ENCODE assay signal across 1 cellular context in genomic region chr20:888057-888456, GRCh38.
TF ChIP-seq lines count a peak whose summit lies in the region.

No MANE protein-coding gene starts in this region.

TF ChIP-seq in H1, 55 proteins besides CTCF, POLR2A, EP300 and RAD21 (continued from another document):
- TF ChIP-seq EGR1 (IDR thresholded peaks at IDR 0.05; ENCODE audit: borderline replicate concordance, low read depth, low read length): no peak
- no peak for TF ChIP-seq SIX5 (IDR thresholded peaks at IDR 0.05; ENCODE audit: low read depth, low read length)
- no peak for TF ChIP-seq RNF2 (IDR thresholded peaks at IDR 0.05; ENCODE audit: borderline replicate concordance, low read depth, low read length, missing control alignments, poor library complexity, severe bottlenecking)
- no peak for TF ChIP-seq BACH1 (IDR thresholded peaks at IDR 0.05; ENCODE audit: low read length)
- TF ChIP-seq CBX8 (IDR thresholded peaks at IDR 0.05; ENCODE audit: borderline replicate concordance, low read depth, low read length): no peak
- TF ChIP-seq CHD2 (IDR thresholded peaks at IDR 0.05; ENCODE audit: low read length): no peak
- TF ChIP-seq USF2 (IDR thresholded peaks at IDR 0.05; ENCODE audit: low read length): no peak
- no peak for TF ChIP-seq KDM1A (IDR thresholded peaks at IDR 0.05; ENCODE audit: borderline replicate concordance, low read length)
- no peak for TF ChIP-seq RFX5 (IDR thresholded peaks at IDR 0.05; ENCODE audit: borderline replicate concordance, low read depth, low read length)
- no peak for TF ChIP-seq CHD7 (IDR thresholded peaks at IDR 0.05; ENCODE audit: insufficient replicate concordance, low read length)
- TF ChIP-seq YY1 (IDR thresholded peaks at IDR 0.05; ENCODE audit: low read depth, low read length): no peak
- TF ChIP-seq ATF3 (IDR thresholded peaks at IDR 0.05; ENCODE audit: insufficient read depth, low read depth, low read length): no peak
- TF ChIP-seq TAF7 (optimal IDR thresholded peaks at IDR 0.05; ENCODE audit: borderline replicate concordance, low read depth, low read length): no peak
- TF ChIP-seq CTBP2 (IDR thresholded peaks at IDR 0.05; ENCODE audit: borderline replicate concordance, insufficient read depth, insufficient read length, low read length): no peak
- no peak for TF ChIP-seq TEAD4 (IDR thresholded peaks at IDR 0.05; ENCODE audit: low read depth, low read length)
- no peak for TF ChIP-seq SP4 (IDR thresholded peaks at IDR 0.05; ENCODE audit: low read length)
